Comparison of ENCODE assay signal across 9 cellular contexts in genomic region chr11:94544582-94544831, GRCh38. TPM values are rescaled to one million over a fixed set of nuclear protein-coding genes. Genes with fewer than 3 reads are reported as not detected.
DNase-seq lines count a peak whose midpoint lies in the region; ATAC-seq, FAIRE-seq and TF ChIP-seq lines count a peak whose summit lies in the region.
"Had no signal": no experiment of that assay in that cellular context is flagged by ENCODE, and none has a peak within 500 bp of the region (broad histone marks: within the 10 kb centered on the region; RNA-seq: fewer than 3 reads in every experiment).

No MANE protein-coding gene starts in this region.

- no peaks in the 10 kb centered on the region for H3K36me3 ChIP-seq in MM.1S (replicated peaks; ENCODE audit: insufficient read depth, low read length)
- no peaks in the 10 kb centered on the region for H3K36me3 ChIP-seq in endothelial cell of umbilical vein (ENCODE audit: control insufficient read depth in 2 of 2, extremely low read depth in 1 of 2, insufficient read depth in 2 of 2, low read length in 2 of 2)
- H3K36me3 ChIP-seq in pancreas, result no peaks in the 10 kb centered on the region

- H3K27ac ChIP-seq in MM.1S (ENCODE audit: low read length), result no peak overlapping the region
- peak overlapping the region; percentile 55 for H3K27ac ChIP-seq in endothelial cell of umbilical vein (ENCODE audit: insufficient read depth, low read depth, low read length)
- peak overlapping the region; percentile 95 to 98 (median 98) for H3K27ac ChIP-seq in pancreas

- peak; percentile 71 for DNase-seq in Right ventricle myocardium inferior (ENCODE audit: missing footprints)
- DNase-seq in left ventricle myocardium superior, result no peak
- DNase-seq in MM.1S, result no peak
- DNase-seq in endothelial cell of umbilical vein (ENCODE audit: low read depth, low spot score), result no peak
- peak in 1 of 6 donors; percentile 14 for DNase-seq in pancreas
- DNase-seq in GM10266 (ENCODE audit: extremely low spot score), result no peak
- DNase-seq in NCI-H1417 (lab: John Stamatoyannopoulos, UW), result no peak

- ATAC-seq in Right ventricle myocardium inferior (no peak), left ventricle myocardium superior (no peak), pancreas (peak in 3 of 4 donors; percentile 5 to 14 (median 8)), GM18868 (IDR thresholded peaks at IDR 0.05; ENCODE audit: unreplicated experiment) (no peak)

- no TSS peak for BruUV-seq in endothelial cell of umbilical vein (replicated peaks; lab: Mats Ljungman, UMichigan)

- TF ChIP-seq POLR2A in endothelial cell of umbilical vein (IDR thresholded peaks at IDR 0.05; ENCODE audit: low read depth, low read length), result no peak

- TF ChIP-seq CTCF in MM.1S (IDR thresholded peaks at IDR 0.05; ENCODE audit: low read length) (no peak), endothelial cell of umbilical vein (IDR thresholded peaks at IDR 0.05; ENCODE audit: extremely low read depth in 1 of 2, insufficient read depth in 1 of 2, low read depth in 1 of 2, low read length in 2 of 2) (no peak), pancreas (IDR thresholded peaks at IDR 0.05) (no peak), GM10266 (IDR thresholded peaks at IDR 0.05; ENCODE audit: control insufficient read depth, insufficient read depth, low read depth, missing control alignments) (no peak)

- no peak overlapping the region for H3K9ac ChIP-seq in MM.1S (ENCODE audit: low read length)
- H3K9ac ChIP-seq in endothelial cell of umbilical vein (replicated peaks; ENCODE audit: extremely low read depth, insufficient read depth, low read length), result peak overlapping the region; percentile 78

- intact Hi-C loops in Right ventricle myocardium inferior (cut with DNase I) (no loop called here), left ventricle myocardium superior (cut with micrococcal nuclease) (no loop called here), endothelial cell of umbilical vein (cut with micrococcal nuclease) (loop anchor here (1.0 to 10.0 kb wide), 6 partner anchors 59 to 523 kb away; partner anchors contain the start of genes AMOTL1, CWC15 and KDM4D), pancreas (cut with DNase I) (no loop called here)

- peaks cover 10% of the 10 kb centered on the region for H3F3A ChIP-seq in MM.1S (ENCODE audit: insufficient read depth, low read length)

- H3K4me3 ChIP-seq in MM.1S (ENCODE audit: low read length) (peak overlapping the region; percentile 73; the same call in 1 of the 2 replicates), endothelial cell of umbilical vein (replicated peaks in 1 of 3; ENCODE audit: insufficient read depth in 1 of 3, low read depth in 1 of 3, low read length in 3 of 3) (peak overlapping the region; percentile 11 to 57 (median 41)), pancreas (peak overlapping the region; percentile 56 to 80 (median 77))

- H2AFZ ChIP-seq in MM.1S (ENCODE audit: low read length) (no peak overlapping the region), endothelial cell of umbilical vein (ENCODE audit: low read depth, low read length) (peak overlapping the region; percentile 65)

- H3K9me3 ChIP-seq in MM.1S (replicated peaks; ENCODE audit: insufficient read depth, low read length) (no peaks in the 10 kb centered on the region), endothelial cell of umbilical vein (replicated peaks; ENCODE audit: control insufficient read depth, insufficient read depth, low read length) (no peaks in the 10 kb centered on the region), pancreas (no peaks in the 10 kb centered on the region)

- H3K27me3 ChIP-seq in MM.1S (replicated peaks; ENCODE audit: insufficient read depth, low read length), result no peaks in the 10 kb centered on the region
- H3K27me3 ChIP-seq in endothelial cell of umbilical vein (ENCODE audit: control insufficient read depth in 2 of 2, insufficient read depth in 2 of 2, low read length in 2 of 2), result peaks cover 4 to 8% of the 10 kb centered on the region in 2 experiments
- H3K27me3 ChIP-seq in pancreas, result no peaks in the 10 kb centered on the region

- POLR2A ChIA-PET in endothelial cell of umbilical vein (lab: Charles Lee), result no interaction called here

- H4K20me1 ChIP-seq in MM.1S (ENCODE audit: insufficient read depth, low read length) (no peaks in the 10 kb centered on the region), endothelial cell of umbilical vein (replicated peaks; ENCODE audit: control insufficient read depth, extremely low read depth, insufficient read depth, low read length) (no peaks in the 10 kb centered on the region)

- 0 to 1% methylated on average over 20 to 32 of the region's 32 CpGs for WGBS in pancreas, 2 donors

- H3K4me1 ChIP-seq in MM.1S (ENCODE audit: low read length) (0 out of 2 replicates have a peak, but pooled peaks cover 4% of the 10 kb centered on the region), endothelial cell of umbilical vein (ENCODE audit: control insufficient read depth, extremely low read depth, insufficient read depth, low read length) (peaks cover 12% of the 10 kb centered on the region), pancreas (peaks cover 6 to 30% (median 23%) of the 10 kb centered on the region in 3 donors)

- H3K9me2 ChIP-seq in MM.1S (replicated peaks; ENCODE audit: insufficient read depth, low read length), result no peaks in the 10 kb centered on the region

- FAIRE-seq in endothelial cell of umbilical vein (lab: Jason Lieb, UNC) (no peak), pancreas (lab: Jason Lieb, UNC) (no peak)

- H3K9me1 ChIP-seq in endothelial cell of umbilical vein (replicated peaks; ENCODE audit: control insufficient read depth, extremely low read depth, insufficient read depth, low read length), result no peaks in the 10 kb centered on the region

- CTCF ChIA-PET in endothelial cell of umbilical vein (lab: Charles Lee), result interaction anchor here (1.3 kb wide), 2 partner anchors 23 to 58 kb away, joined by 3 to 4 read pairs; no protein-coding TSS in a partner anchor

- dilution Hi-C loops in endothelial cell of umbilical vein (cut with MboI; ENCODE audit: extremely low pct_ligation_motif_present, low sequenced_read_pairs), result no loop called here

- H3K79me2 ChIP-seq in MM.1S (ENCODE audit: low read length) (no peaks in the 10 kb centered on the region), endothelial cell of umbilical vein (ENCODE audit: control insufficient read depth, insufficient read depth, low read length) (peaks cover 9% of the 10 kb centered on the region)

- H3K4me2 ChIP-seq in MM.1S (ENCODE audit: low read depth, low read length) (no peak overlapping the region), endothelial cell of umbilical vein (ENCODE audit: insufficient read depth, low read length) (peak overlapping the region; percentile 45)

RNA-seq across cellular contexts. Expression of gene FUT4, which starts 0.8 kb away (rescaled TPM):
- total RNA-seq in Right ventricle myocardium inferior (1.3 TPM), left ventricle myocardium superior (1.4 TPM), endothelial cell of umbilical vein (4.4 and 5.3 TPM in 2 replicates), pancreas (10 to 100 TPM in 1 of 6 donors, 1 to 10 TPM in 5; 4.4 to 14.6 (median 6.9) TPM)
- polyA plus RNA-seq in endothelial cell of umbilical vein (2.4 and 2.5 TPM in 2 replicates), pancreas (1 to 10 TPM; 2.4 TPM)
- polyA plus RNA-seq in endothelial cell of umbilical vein (2011; cell fraction: cytosol; rRNA removed), result 1.5 and 1.7 TPM in 2 replicates
- polyA plus RNA-seq in endothelial cell of umbilical vein (2011; cell fraction: nucleus; rRNA removed), result 2.0 and 2.5 TPM in 2 replicates
- polyA plus RNA-seq in endothelial cell of umbilical vein (2012), result 2.4 and 2.5 TPM in 2 replicates
- 3.2 and 3.4 TPM in 2 replicates for polyA minus RNA-seq in endothelial cell of umbilical vein
- 0.31 TPM for polyA minus RNA-seq in endothelial cell of umbilical vein (2011; cell fraction: cytosol; rRNA and poly(A)+ RNA removed)
- polyA minus RNA-seq in endothelial cell of umbilical vein (2011; cell fraction: nucleus; rRNA and poly(A)+ RNA removed), result 4.0 and 5.0 TPM in 2 replicates

RNA-seq across cellular contexts. Expression of gene PIWIL4, which starts 22.7 kb away (rescaled TPM):
- total RNA-seq in Right ventricle myocardium inferior (0.68 TPM), left ventricle myocardium superior (0.92 TPM), endothelial cell of umbilical vein (0.25 and 0.64 TPM in 2 replicates), pancreas (10 to 100 TPM in 1 of 6 donors, 1 to 10 TPM in 5; 4.0 to 10.4 (median 5.0) TPM)
- polyA plus RNA-seq in endothelial cell of umbilical vein (0.55 and 0.76 TPM in 2 replicates), pancreas (10 to 100 TPM; 12.1 to 12.3 TPM)
- polyA plus RNA-seq in endothelial cell of umbilical vein (2011; cell fraction: cytosol; rRNA removed), result 0.32 and 0.86 TPM in 2 replicates
- 2.9 and 3.1 TPM in 2 replicates for polyA plus RNA-seq in endothelial cell of umbilical vein (2011; cell fraction: nucleus; rRNA removed)
- 0.15 and 0.23 TPM in 2 replicates for polyA plus RNA-seq in endothelial cell of umbilical vein (2012)
- 0.45 and 1.9 TPM in 2 replicates for polyA minus RNA-seq in endothelial cell of umbilical vein
- not detected for polyA minus RNA-seq in endothelial cell of umbilical vein (2011; cell fraction: cytosol; rRNA and poly(A)+ RNA removed)
- polyA minus RNA-seq in endothelial cell of umbilical vein (2011; cell fraction: nucleus; rRNA and poly(A)+ RNA removed), result 0.87 and 2.0 TPM in 2 replicates

RNA-seq across cellular contexts. Expression of gene C11orf97, which starts 32.2 kb away (rescaled TPM):
- total RNA-seq in Right ventricle myocardium inferior (not detected), left ventricle myocardium superior (not detected), endothelial cell of umbilical vein (not detected in 2 replicates), pancreas (not detected)
- polyA plus RNA-seq in endothelial cell of umbilical vein (not detected in 2 replicates), pancreas (not detected)
- polyA plus RNA-seq in endothelial cell of umbilical vein (2011; cell fraction: cytosol; rRNA removed), result not detected in 2 replicates
- polyA plus RNA-seq in endothelial cell of umbilical vein (2011; cell fraction: nucleus; rRNA removed), result not detected in 2 replicates
- not detected in 2 replicates for polyA plus RNA-seq in endothelial cell of umbilical vein (2012)
- polyA minus RNA-seq in endothelial cell of umbilical vein, result not detected in 2 replicates
- polyA minus RNA-seq in endothelial cell of umbilical vein (2011; cell fraction: cytosol; rRNA and poly(A)+ RNA removed), result not detected
- polyA minus RNA-seq in endothelial cell of umbilical vein (2011; cell fraction: nucleus; rRNA and poly(A)+ RNA removed), result not detected in 2 replicates
- total RNA-seq: dermis microvascular lymphatic vessel endothelial cell had no signal

RNA-seq across cellular contexts. Expression of gene ANKRD49, which starts 50.7 kb away (rescaled TPM):
- 5.9 TPM for total RNA-seq in Right ventricle myocardium inferior
- total RNA-seq in left ventricle myocardium superior, result 6.0 TPM
- 7.6 and 8.0 TPM in 2 replicates for total RNA-seq in endothelial cell of umbilical vein
- polyA plus RNA-seq in endothelial cell of umbilical vein, result 6.0 and 7.4 TPM in 2 replicates
- 6.1 and 7.4 TPM in 2 replicates for polyA plus RNA-seq in endothelial cell of umbilical vein (2011; cell fraction: cytosol; rRNA removed)
- polyA plus RNA-seq in endothelial cell of umbilical vein (2011; cell fraction: nucleus; rRNA removed), result 14.6 and 19.4 TPM in 2 replicates
- polyA plus RNA-seq in endothelial cell of umbilical vein (2012), result 9.4 TPM in 2 replicates
- 5.8 and 6.4 TPM in 2 replicates for polyA minus RNA-seq in endothelial cell of umbilical vein
- polyA minus RNA-seq in endothelial cell of umbilical vein (2011; cell fraction: cytosol; rRNA and poly(A)+ RNA removed), result 4.0 TPM
- polyA minus RNA-seq in endothelial cell of umbilical vein (2011; cell fraction: nucleus; rRNA and poly(A)+ RNA removed), result 7.9 and 11.7 TPM in 2 replicates
- 10 to 100 TPM in 1 of 6 donors, 1 to 10 TPM in 5; 4.3 to 10.9 (median 6.0) TPM for total RNA-seq in pancreas
- polyA plus RNA-seq in pancreas, result 10 to 100 TPM; 13.3 to 25.2 TPM

RNA-seq across cellular contexts. Expression of gene MRE11, which starts 50.9 kb away (rescaled TPM):
- total RNA-seq in Right ventricle myocardium inferior, result 7.2 TPM
- 7.4 TPM for total RNA-seq in left ventricle myocardium superior
- total RNA-seq in endothelial cell of umbilical vein, result 22.0 and 25.3 TPM in 2 replicates
- polyA plus RNA-seq in endothelial cell of umbilical vein, result 3.0 and 4.5 TPM in 2 replicates
- polyA plus RNA-seq in endothelial cell of umbilical vein (2011; cell fraction: cytosol; rRNA removed), result 5.0 and 5.2 TPM in 2 replicates
- 18.7 and 27.6 TPM in 2 replicates for polyA plus RNA-seq in endothelial cell of umbilical vein (2011; cell fraction: nucleus; rRNA removed)
- polyA plus RNA-seq in endothelial cell of umbilical vein (2012), result 13.4 and 20.3 TPM in 2 replicates
- 8.9 and 10.1 TPM in 2 replicates for polyA minus RNA-seq in endothelial cell of umbilical vein
- 12.5 TPM for polyA minus RNA-seq in endothelial cell of umbilical vein (2011; cell fraction: cytosol; rRNA and poly(A)+ RNA removed)
- polyA minus RNA-seq in endothelial cell of umbilical vein (2011; cell fraction: nucleus; rRNA and poly(A)+ RNA removed), result 21.0 and 32.8 TPM in 2 replicates
- 10 to 100 TPM in 3 of 6 donors, 1 to 10 TPM in 3; 6.9 to 13.4 (median 10.8) TPM for total RNA-seq in pancreas
- 1 to 10 TPM; 4.2 TPM for polyA plus RNA-seq in pancreas

Comparison
In these comparisons a context has a peak if more than half of its experiments do, and no peak if none do; other contexts are left out.
1. ATAC-seq: peak in pancreas (3 of 4); none in Right ventricle myocardium inferior (single experiment), left ventricle myocardium superior (single experiment) and GM18868 (single experiment).
2. Peak in every context shown above with its lines, with median percentiles within 50 percentile points of each other: H3K4me3 ChIP-seq.